ENCODE assay signal across 18 cellular contexts in the genomic region with DNA sequence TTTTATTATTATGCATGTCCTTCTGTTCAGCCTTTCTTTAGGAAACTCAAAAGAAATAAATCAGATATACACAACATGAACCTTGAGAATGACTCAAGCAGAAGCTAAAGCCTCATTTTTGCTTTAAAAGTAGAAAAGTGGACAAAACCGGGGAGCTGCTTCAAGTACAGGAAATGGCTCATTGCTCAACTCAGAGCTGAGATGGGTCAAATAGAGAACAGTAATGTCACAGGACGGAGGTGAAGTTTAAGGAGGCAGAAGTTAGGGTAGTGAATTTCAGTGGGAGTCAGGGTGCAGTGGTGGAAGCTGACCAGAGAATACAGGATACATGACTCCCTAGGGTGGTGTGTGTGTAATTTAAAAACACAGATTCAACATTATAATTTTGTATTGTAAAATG. TPM values are rescaled to one million over a fixed set of nuclear protein-coding genes. Genes with fewer than 3 reads are reported as not detected.
DNase-seq lines count a peak whose midpoint lies in the region; ATAC-seq, FAIRE-seq and TF ChIP-seq lines count a peak whose summit lies in the region.
"Had no signal": no experiment of that assay in that cellular context is flagged by ENCODE, and none has a peak within 500 bp of the region (broad histone marks: within the 10 kb centered on the region; RNA-seq: fewer than 3 reads in every experiment).

No MANE protein-coding gene starts in this region.

- H3K9me3 Mint-ChIP-seq in activated naive CD4-positive, alpha-beta T cell treated with anti-CD3 and anti-CD28 coated beads, Interleukin-2, amount 10 ng/mL, durations not matched to agents 7 days and 5 days = no peaks in the 10 kb centered on the region
- H3K9me3 Mint-ChIP-seq: T-cell had no signal

- H3K27ac ChIP-seq in endothelial cell of umbilical vein (ENCODE audit: insufficient read depth, low read depth, low read length) (no peak overlapping the region), upper lobe of right lung (no peak overlapping the region)

- H3K9me1 ChIP-seq in endothelial cell of umbilical vein (replicated peaks; ENCODE audit: control insufficient read depth, extremely low read depth, insufficient read depth, low read length) = no peaks in the 10 kb centered on the region

- no peak for DNase-seq in activated naive CD4-positive, alpha-beta T cell treated with anti-CD3 and anti-CD28 coated beads, Interleukin-2, amount 10 ng/mL, durations not matched to agents 7 days and 5 days
- no peak for DNase-seq in activated naive CD4-positive, alpha-beta T cell treated with Interleukin-2 at 50 U/mL for 16 hours
- peak; percentile 45 for DNase-seq in NOMO-1 treated with dmso at 0.1 percent for 144 hours (lab: John Stamatoyannopoulos, UW; ENCODE audit: unreplicated experiment)
- peak; percentile 3 for DNase-seq in endothelial cell of umbilical vein (ENCODE audit: low read depth, low spot score)
- no peak for DNase-seq in upper lobe of right lung
- no peak for DNase-seq in NCI-H2196 (lab: John Stamatoyannopoulos, UW; ENCODE audit: unreplicated experiment)
- no peak for DNase-seq in sciatic nerve (ENCODE audit: low spot score)
- DNase-seq: amniotic stem cell, gastrocnemius medialis, mesendoderm, MM.1S, NCI-H2171 treated with DMSO at 0.1 percent for 48 hours, nucleus accumbens, substantia nigra, T-cell had no signal

- H3K9me3 ChIP-seq in endothelial cell of umbilical vein (replicated peaks; ENCODE audit: control insufficient read depth, insufficient read depth, low read length) (no peaks in the 10 kb centered on the region), upper lobe of right lung (no peaks in the 10 kb centered on the region)
- H3K9me3 ChIP-seq: gastrocnemius medialis had no signal

- BruUV-seq in endothelial cell of umbilical vein (replicated peaks; lab: Mats Ljungman, UMichigan) = no TSS peak

- H3K4me3 ChIP-seq in endothelial cell of umbilical vein (replicated peaks in 1 of 3; ENCODE audit: insufficient read depth in 1 of 3, low read depth in 1 of 3, low read length in 3 of 3) = no peak overlapping the region
- H3K4me3 ChIP-seq in upper lobe of right lung = no peak overlapping the region
- H3K4me3 ChIP-seq: gastrocnemius medialis, smooth muscle cell had no signal

- FAIRE-seq in endothelial cell of umbilical vein (lab: Jason Lieb, UNC) = peak; percentile 73

- peaks cover 7% of the 10 kb centered on the region for H3K4me1 Mint-ChIP-seq in activated naive CD4-positive, alpha-beta T cell treated with anti-CD3 and anti-CD28 coated beads, Interleukin-2, amount 10 ng/mL, durations not matched to agents 7 days and 5 days

- intact Hi-C loops in endothelial cell of umbilical vein (cut with micrococcal nuclease) (no loop called here), upper lobe of right lung (cut with DNase I) (no loop called here), sciatic nerve (cut with DNase I) (no loop called here)

- H3K4me3 Mint-ChIP-seq in activated naive CD4-positive, alpha-beta T cell treated with anti-CD3 and anti-CD28 coated beads, Interleukin-2, amount 10 ng/mL, durations not matched to agents 7 days and 5 days = no peak overlapping the region
- H3K4me3 Mint-ChIP-seq: T-cell had no signal

- H3K4me1 ChIP-seq in endothelial cell of umbilical vein (ENCODE audit: control insufficient read depth, extremely low read depth, insufficient read depth, low read length) (peaks cover 5% of the 10 kb centered on the region), upper lobe of right lung (no peaks in the 10 kb centered on the region)
- H3K4me1 ChIP-seq: gastrocnemius medialis had no signal

- H3K27me3 Mint-ChIP-seq in activated naive CD4-positive, alpha-beta T cell treated with anti-CD3 and anti-CD28 coated beads, Interleukin-2, amount 10 ng/mL, durations not matched to agents 7 days and 5 days = no peaks in the 10 kb centered on the region
- H3K27me3 Mint-ChIP-seq: T-cell had no signal

- H4K20me1 ChIP-seq in endothelial cell of umbilical vein (replicated peaks; ENCODE audit: control insufficient read depth, extremely low read depth, insufficient read depth, low read length) = no peaks in the 10 kb centered on the region

- H3K27me3 ChIP-seq in endothelial cell of umbilical vein (ENCODE audit: control insufficient read depth in 2 of 2, insufficient read depth in 2 of 2, low read length in 2 of 2) (no peaks in the 10 kb centered on the region), upper lobe of right lung (no peaks in the 10 kb centered on the region)
- H3K27me3 ChIP-seq: gastrocnemius medialis had no signal

- dilution Hi-C loops in endothelial cell of umbilical vein (cut with MboI; ENCODE audit: extremely low pct_ligation_motif_present, low sequenced_read_pairs) = no loop called here

- TF ChIP-seq CTCF in endothelial cell of umbilical vein (IDR thresholded peaks at IDR 0.05; ENCODE audit: extremely low read depth in 1 of 2, insufficient read depth in 1 of 2, low read depth in 1 of 2, low read length in 2 of 2) (no peak), upper lobe of right lung (IDR thresholded peaks at IDR 0.05) (no peak)

- no peak overlapping the region for H3K9ac ChIP-seq in endothelial cell of umbilical vein (replicated peaks; ENCODE audit: extremely low read depth, insufficient read depth, low read length)

- peak overlapping the region; percentile 46 for H3K27ac Mint-ChIP-seq in activated naive CD4-positive, alpha-beta T cell treated with anti-CD3 and anti-CD28 coated beads, Interleukin-2, amount 10 ng/mL, durations not matched to agents 7 days and 5 days
- H3K27ac Mint-ChIP-seq: T-cell had no signal

- peaks cover 2% of the 10 kb centered on the region for H3K36me3 Mint-ChIP-seq in activated naive CD4-positive, alpha-beta T cell treated with anti-CD3 and anti-CD28 coated beads, Interleukin-2, amount 10 ng/mL, durations not matched to agents 7 days and 5 days
- H3K36me3 Mint-ChIP-seq: T-cell had no signal

- CTCF ChIA-PET in activated naive CD4-positive, alpha-beta T cell treated with anti-CD3 and anti-CD28 coated beads, Interleukin-2, amount 10 ng/mL, durations not matched to agents 7 days and 5 days (lab: Charles Lee) = no interaction called here
- CTCF ChIA-PET in endothelial cell of umbilical vein (lab: Charles Lee) = interaction anchor here (0.6 to 1.4 kb wide), 2 partner anchors 25 to 372 kb away, joined by 3 to 7 read pairs; no protein-coding TSS in a partner anchor

- ATAC-seq in upper lobe of right lung = peak; percentile 62
- ATAC-seq in HG03025 (IDR thresholded peaks at IDR 0.05; ENCODE audit: low FRiP score, unreplicated experiment) = no peak
- ATAC-seq in sciatic nerve = no peak
- ATAC-seq: activated CD4-positive, CD25-positive, alpha-beta regulatory T cell treated with anti-CD3 and anti-CD28 coated beads, Interleukin-2, amount 50 U/mL, for 24 hours; gastrocnemius medialis; T-cell had no signal

- H3K36me3 ChIP-seq in endothelial cell of umbilical vein (ENCODE audit: control insufficient read depth in 2 of 2, extremely low read depth in 1 of 2, insufficient read depth in 2 of 2, low read length in 2 of 2) = no peaks in the 10 kb centered on the region
- H3K36me3 ChIP-seq in upper lobe of right lung = no peaks in the 10 kb centered on the region
- H3K36me3 ChIP-seq: gastrocnemius medialis had no signal

- TF ChIP-seq POLR2A in endothelial cell of umbilical vein (IDR thresholded peaks at IDR 0.05; ENCODE audit: low read depth, low read length) = no peak

- H2AFZ ChIP-seq in endothelial cell of umbilical vein (ENCODE audit: low read depth, low read length) = no peak overlapping the region

- H3K4me2 ChIP-seq in endothelial cell of umbilical vein (ENCODE audit: insufficient read depth, low read length) = peak overlapping the region; percentile 11
- H3K4me2 ChIP-seq: smooth muscle cell had no signal

- no peaks in the 10 kb centered on the region for H3K79me2 ChIP-seq in endothelial cell of umbilical vein (ENCODE audit: control insufficient read depth, insufficient read depth, low read length)

- POLR2A ChIA-PET in endothelial cell of umbilical vein (lab: Charles Lee) = no interaction called here

TF ChIP-seq in endothelial cell of umbilical vein, 7 proteins besides CTCF, POLR2A, EP300 and RAD21:
- no peak for TF ChIP-seq EZH2 (IDR thresholded peaks at IDR 0.05; ENCODE audit: borderline replicate concordance, low read depth, low read length, severe bottlenecking)
- peak; percentile 22 for TF ChIP-seq FOS (IDR thresholded peaks at IDR 0.05; ENCODE audit: borderline replicate concordance, insufficient read depth, low read length)
- no peak for TF ChIP-seq JUN (IDR thresholded peaks at IDR 0.05; ENCODE audit: borderline replicate concordance, insufficient read depth, insufficient read length, low read depth)
- no peak for TF ChIP-seq POLR2AphosphoS5 (IDR thresholded peaks at IDR 0.05; ENCODE audit: insufficient read depth, low read depth, low read length)
TF ChIP-seq in endothelial cell of umbilical vein: peak in this region for 1.

RNA-seq across cellular contexts. Expression of a gene that starts 22.2 kb away (rescaled TPM):
- 16.7 and 19.9 TPM in 2 replicates for total RNA-seq in endothelial cell of umbilical vein
- 17.1 and 18.8 TPM in 2 replicates for polyA plus RNA-seq in endothelial cell of umbilical vein
- 9.0 and 9.3 TPM in 2 replicates for polyA plus RNA-seq in endothelial cell of umbilical vein (2011; cell fraction: cytosol; rRNA removed)
- polyA plus RNA-seq in endothelial cell of umbilical vein (2011; cell fraction: nucleus; rRNA removed) = 124 and 140 TPM in 2 replicates
- polyA plus RNA-seq in endothelial cell of umbilical vein (2012) = 12.7 and 14.3 TPM in 2 replicates
- 34.7 and 36.6 TPM in 2 replicates for polyA minus RNA-seq in endothelial cell of umbilical vein
- 15.4 TPM for polyA minus RNA-seq in endothelial cell of umbilical vein (2011; cell fraction: cytosol; rRNA and poly(A)+ RNA removed)
- 43.7 and 50.4 TPM in 2 replicates for polyA minus RNA-seq in endothelial cell of umbilical vein (2011; cell fraction: nucleus; rRNA and poly(A)+ RNA removed)
- 25.5 TPM for total RNA-seq in upper lobe of right lung
- 26.3 TPM for total RNA-seq in sciatic nerve

Comparison
In these comparisons a context has a peak if more than half of its experiments do, and no peak if none do; other contexts are left out.
1. DNase-seq: peak in NOMO-1 treated with dmso at 0.1 percent for 144 hours (single experiment) and endothelial cell of umbilical vein (single experiment); none in activated naive CD4-positive, alpha-beta T cell treated with anti-CD3 and anti-CD28 coated beads, Interleukin-2, amount 10 ng/mL, durations not matched to agents 7 days and 5 days (single experiment), activated naive CD4-positive, alpha-beta T cell treated with Interleukin-2 at 50 U/mL for 16 hours (single experiment), upper lobe of right lung (single experiment), NCI-H2196 (single experiment) and sciatic nerve (single experiment).